In the genomic region with DNA sequence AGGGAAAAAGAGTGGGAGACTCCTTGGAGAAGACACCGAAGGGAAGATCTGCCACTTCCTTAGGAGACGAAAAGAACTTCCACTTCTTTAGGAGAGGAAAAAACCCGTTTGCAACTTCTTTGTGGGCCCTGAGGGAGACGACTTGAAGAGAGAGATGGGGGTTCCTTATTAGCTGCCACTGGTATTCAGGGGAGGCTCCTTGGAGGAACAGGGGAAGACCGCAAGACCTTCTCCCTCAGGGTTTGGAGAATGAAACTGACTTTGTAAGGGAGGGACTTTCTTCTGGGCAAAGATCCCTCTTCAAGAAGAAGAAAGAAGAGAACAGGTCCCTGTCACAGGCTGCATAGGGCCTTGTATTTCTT, we compare ENCODE assay signal across 8 cellular contexts. TPM values are rescaled to one million over a fixed set of nuclear protein-coding genes. Genes with fewer than 3 reads are reported as not detected.
DNase-seq lines count a peak whose midpoint lies in the region; ATAC-seq and TF ChIP-seq lines count a peak whose summit lies in the region.

No MANE protein-coding gene starts in this region.

- peak overlapping the region; percentile 99 to 100 (median 100) for H3K27ac Mint-ChIP-seq in naive B cell

- TF ChIP-seq CTCF in AG10803 (conservative IDR thresholded peaks at IDR 0.05; ENCODE audit: low read length) (no peak), LNCaP clone FGC (IDR thresholded peaks at IDR 0.05; ENCODE audit: control insufficient read depth, extremely low read depth, insufficient read depth) (no peak), choroid plexus epithelial cell (conservative IDR thresholded peaks at IDR 0.05; ENCODE audit: low read depth, low read length) (no peak)

- H3K4me1 Mint-ChIP-seq in naive B cell: peaks cover 42 to 57% (median 43%) of the 10 kb centered on the region in 3 donors

- no peak for ATAC-seq in naive B cell (ENCODE audit: low read depth in 2 of 2)
- ATAC-seq in HG03025 (IDR thresholded peaks at IDR 0.05; ENCODE audit: low FRiP score, unreplicated experiment): no peak
- no peak for ATAC-seq in HG02798 (IDR thresholded peaks at IDR 0.05; ENCODE audit: poor library complexity, unreplicated experiment)
- no peak for ATAC-seq in GM21423 (IDR thresholded peaks at IDR 0.05; ENCODE audit: unreplicated experiment)

- H3K27me3 Mint-ChIP-seq in naive B cell: no peaks in the 10 kb centered on the region

- no peaks in the 10 kb centered on the region for H3K9me3 Mint-ChIP-seq in naive B cell

- DNase-seq in AG10803 (ENCODE audit: low read depth): peak; percentile 18
- DNase-seq in LNCaP clone FGC (ENCODE audit: low read depth): no peak
- no peak for DNase-seq in choroid plexus epithelial cell (ENCODE audit: low read depth)
- DNase-seq in naive B cell: no peak
- no peak for DNase-seq in NCI-H187 treated with DMSO at 0.1 percent for 48 hours (lab: John Stamatoyannopoulos, UW)

- H3K4me3 Mint-ChIP-seq in naive B cell: peak overlapping the region; percentile 90 to 100 (median 99)

- H3K36me3 Mint-ChIP-seq in naive B cell: peaks cover 0 to 4% of the 10 kb centered on the region in 2 donors

- H3K4me3 ChIP-seq in AG10803 (ENCODE audit: low read length) (peak overlapping the region; percentile 89), LNCaP clone FGC (ENCODE audit: low read depth, low read length) (peak overlapping the region; percentile 84), choroid plexus epithelial cell (ENCODE audit: low read depth, low read length) (peak overlapping the region; percentile 83)

RNA-seq across cellular contexts. Expression of a gene that starts 0.4 kb away (rescaled TPM):
- 10 to 100 TPM; 50.3 to 79.8 (median 68.0) TPM for polyA plus RNA-seq in naive B cell (ENCODE audit: low read depth in 6 of 6)

RNA-seq across cellular contexts. Expression of a gene that starts 0.9 kb away (rescaled TPM):
- polyA plus RNA-seq in naive B cell (ENCODE audit: low read depth in 6 of 6): 10 to 100 TPM; 48.5 to 74.5 (median 62.6) TPM

RNA-seq across cellular contexts. Expression of a gene that starts 21.7 kb away (rescaled TPM):
- 1 to 10 TPM in 5 of 6 donors, not detected in 1; 1.7 to 3.5 (median 2.2) TPM for polyA plus RNA-seq in naive B cell (ENCODE audit: low read depth in 6 of 6)

RNA-seq across cellular contexts. Expression of a gene that starts 29.2 kb away (rescaled TPM):
- under 1 TPM in 4 of 6 donors, not detected in 2; 0.26 to 0.93 (median 0.35) TPM for polyA plus RNA-seq in naive B cell (ENCODE audit: low read depth in 6 of 6)

RNA-seq across cellular contexts. Expression of a gene that starts 34.1 kb away (rescaled TPM):
- 10 to 100 TPM in 5 of 6 donors, 1 to 10 TPM in 1; 3.2 to 17.3 (median 14.3) TPM for polyA plus RNA-seq in naive B cell (ENCODE audit: low read depth in 6 of 6)
